ENCODE assay signal across 10 cellular contexts in the genomic region with DNA sequence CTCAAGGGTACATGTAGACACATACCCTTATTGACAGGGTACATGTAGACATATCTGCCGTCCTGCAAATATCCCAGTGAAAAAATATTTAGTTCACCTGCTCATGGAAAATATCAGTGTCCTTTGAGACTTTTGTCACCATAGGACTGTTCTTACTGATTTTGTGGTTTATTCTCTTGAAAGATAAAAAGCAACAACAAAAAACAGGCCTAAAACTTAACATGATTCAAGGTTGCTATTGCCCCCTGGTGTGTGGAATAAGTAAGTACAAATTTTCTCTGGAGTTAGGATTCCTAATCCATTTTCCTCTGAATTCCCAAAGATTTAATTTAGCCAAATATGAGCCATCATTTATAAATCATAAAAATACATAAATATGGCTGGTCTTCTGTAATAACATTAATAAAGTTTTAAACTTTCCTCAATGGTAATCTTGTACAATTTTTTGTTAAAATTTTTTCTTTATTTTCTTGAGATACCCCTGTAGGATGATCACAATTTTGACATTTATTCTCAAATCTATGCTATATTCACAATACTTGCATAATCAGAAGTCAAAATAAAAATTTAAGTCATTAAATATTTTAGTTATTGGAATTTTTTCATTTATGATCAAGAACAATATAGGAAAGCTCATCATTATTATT.
A peak's percentile ranks its signal among the peaks of the same experiment; 100 is the strongest.
DNase-seq lines count a peak whose midpoint lies in the region; ATAC-seq and TF ChIP-seq lines count a peak whose summit lies in the region.
"Had no signal": no experiment of that assay in that cellular context is flagged by ENCODE, and none has a peak within 500 bp of the region (broad histone marks: within the 10 kb centered on the region; RNA-seq: fewer than 3 reads in every experiment).

No MANE protein-coding gene starts in this region.

- peaks cover 3% of the 10 kb centered on the region for H3K9me3 Mint-ChIP-seq in activated CD8-positive, alpha-beta T cell treated with anti-CD3 and anti-CD28 coated beads for 36 hours
- peaks cover 4% of the 10 kb centered on the region for H3K9me3 Mint-ChIP-seq in activated CD8-positive, alpha-beta T cell treated with anti-CD3 and anti-CD28 coated beads, Interleukin-2, amount 10 ng/mL, durations not matched to agents 7 days and 5 days (ENCODE audit: insufficient read depth)
- H3K9me3 Mint-ChIP-seq in stimulated activated naive B cell treated with anti-CD40 and anti-IgM and Interleukin-4, amounts not matched to agents 10 μg/mL and 1 μg/mL and 100 μg/mL, for 72 hours, result no peaks in the 10 kb centered on the region
- H3K9me3 Mint-ChIP-seq: activated B cell treated with CpG ODN at 0.5 μM for 24 hours had no signal

- TF ChIP-seq EP300 in transverse colon (IDR thresholded peaks at IDR 0.05; ENCODE audit: low read depth), result no peak

- no peak for ATAC-seq in activated CD8-positive, alpha-beta T cell treated with anti-CD3 and anti-CD28 coated beads for 36 hours
- no peak for ATAC-seq in activated CD8-positive, alpha-beta T cell treated with anti-CD3 and anti-CD28 coated beads, Interleukin-2, amount 10 ng/mL, durations not matched to agents 7 days and 5 days
- ATAC-seq in stimulated activated naive B cell treated with anti-CD40 and anti-IgM and Interleukin-4, amounts not matched to agents 10 μg/mL and 1 μg/mL and 100 μg/mL, for 72 hours (replicated peaks), result no peak

- H3K36me3 ChIP-seq in transverse colon, result no peaks in the 10 kb centered on the region

- H3K36me3 Mint-ChIP-seq in activated CD8-positive, alpha-beta T cell treated with anti-CD3 and anti-CD28 coated beads for 36 hours (ENCODE audit: low read depth), result no peaks in the 10 kb centered on the region
- no peaks in the 10 kb centered on the region for H3K36me3 Mint-ChIP-seq in activated CD8-positive, alpha-beta T cell treated with anti-CD3 and anti-CD28 coated beads, Interleukin-2, amount 10 ng/mL, durations not matched to agents 7 days and 5 days (ENCODE audit: low read depth)
- H3K36me3 Mint-ChIP-seq in stimulated activated naive B cell treated with anti-CD40 and anti-IgM and Interleukin-4, amounts not matched to agents 10 μg/mL and 1 μg/mL and 100 μg/mL, for 72 hours, result no peaks in the 10 kb centered on the region

- DNase-seq in activated CD8-positive, alpha-beta T cell treated with anti-CD3 and anti-CD28 coated beads for 36 hours, result no peak
- DNase-seq in activated CD8-positive, alpha-beta T cell treated with anti-CD3 and anti-CD28 coated beads, Interleukin-2, amount 10 ng/mL, durations not matched to agents 7 days and 5 days, result no peak
- DNase-seq in NCI-H526 treated with DMSO at 0.1 percent for 48 hours (lab: John Stamatoyannopoulos, UW) (peak; percentile 19), fibroblast of mammary gland (ENCODE audit: low read depth) (peak; percentile 20), transverse colon (no peak), NCI-H2196 treated with DMSO at 0.1 percent for 48 hours (lab: John Stamatoyannopoulos, UW; ENCODE audit: unreplicated experiment) (no peak)
- DNase-seq in activated CD4-positive, alpha-beta T cell treated with anti-CD3 and anti-CD28 coated beads for 48 hours, result no peak
- no peak for DNase-seq in stimulated activated naive B cell treated with anti-CD40 and anti-IgM and Interleukin-4, amounts not matched to agents 10 μg/mL and 1 μg/mL and 100 μg/mL, for 72 hours
- DNase-seq: activated B cell treated with CpG ODN at 0.5 μM for 24 hours, GDM1 had no signal

- no peaks in the 10 kb centered on the region for H3K27me3 ChIP-seq in transverse colon

- no peaks in the 10 kb centered on the region for H3K4me1 Mint-ChIP-seq in activated CD8-positive, alpha-beta T cell treated with anti-CD3 and anti-CD28 coated beads for 36 hours (ENCODE audit: low read depth)
- H3K4me1 Mint-ChIP-seq in activated CD8-positive, alpha-beta T cell treated with anti-CD3 and anti-CD28 coated beads, Interleukin-2, amount 10 ng/mL, durations not matched to agents 7 days and 5 days (ENCODE audit: low read depth), result no peaks in the 10 kb centered on the region
- H3K4me1 Mint-ChIP-seq in stimulated activated naive B cell treated with anti-CD40 and anti-IgM and Interleukin-4, amounts not matched to agents 10 μg/mL and 1 μg/mL and 100 μg/mL, for 72 hours, result no peaks in the 10 kb centered on the region
- H3K4me1 Mint-ChIP-seq: activated B cell treated with CpG ODN at 0.5 μM for 24 hours had no signal

- H3K4me3 Mint-ChIP-seq in activated CD8-positive, alpha-beta T cell treated with anti-CD3 and anti-CD28 coated beads for 36 hours, result no peak overlapping the region
- no peak overlapping the region for H3K4me3 Mint-ChIP-seq in activated CD8-positive, alpha-beta T cell treated with anti-CD3 and anti-CD28 coated beads, Interleukin-2, amount 10 ng/mL, durations not matched to agents 7 days and 5 days
- H3K4me3 Mint-ChIP-seq in stimulated activated naive B cell treated with anti-CD40 and anti-IgM and Interleukin-4, amounts not matched to agents 10 μg/mL and 1 μg/mL and 100 μg/mL, for 72 hours, result no peak overlapping the region
- H3K4me3 Mint-ChIP-seq: activated B cell treated with CpG ODN at 0.5 μM for 24 hours had no signal

- POLR2A ChIA-PET in activated CD8-positive, alpha-beta T cell treated with anti-CD3 and anti-CD28 coated beads for 36 hours (lab: Charles Lee), result no interaction called here
- POLR2A ChIA-PET in activated CD8-positive, alpha-beta T cell treated with anti-CD3 and anti-CD28 coated beads, Interleukin-2, amount 10 ng/mL, durations not matched to agents 7 days and 5 days (lab: Charles Lee), result no interaction called here

- intact Hi-C loops in activated CD8-positive, alpha-beta T cell treated with anti-CD3 and anti-CD28 coated beads for 36 hours (cut with micrococcal nuclease), result no loop called here
- intact Hi-C loops in transverse colon (cut with DNase I; ENCODE audit: low total_unique reads), result no loop called here

- no peak overlapping the region for H3K4me3 ChIP-seq in fibroblast of mammary gland (ENCODE audit: control insufficient read depth, low read depth, low read length)
- H3K4me3 ChIP-seq in transverse colon, result no peak overlapping the region

- no peak for TF ChIP-seq POLR2A in transverse colon (IDR thresholded peaks at IDR 0.05)

- TF ChIP-seq CTCF in activated CD8-positive, alpha-beta T cell treated with anti-CD3 and anti-CD28 coated beads for 36 hours (IDR thresholded peaks at IDR 0.05), result peak; percentile 33
- TF ChIP-seq CTCF in fibroblast of mammary gland (conservative IDR thresholded peaks at IDR 0.05; ENCODE audit: control insufficient read depth, insufficient read depth, low read depth, low read length) (peak; percentile 52), transverse colon (IDR thresholded peaks at IDR 0.05) (peak; percentile 9 to 41 (median 25))

- no peaks in the 10 kb centered on the region for H3K9me3 ChIP-seq in transverse colon

- H3K4me1 ChIP-seq in transverse colon, result no peaks in the 10 kb centered on the region

- 91 to 100% methylated on average over 1 of the region's 1 CpG for WGBS in transverse colon (ENCODE audit: low coverage in 1 of 2), 2 donors

- in situ Hi-C loops in transverse colon (cut with MboI; ENCODE audit: low pct_ligation_motif_present in 1 of 4, low pct_unique_long_range_greater_than_20kb in 1 of 4, low sequenced_read_pairs in 3 of 4), result loop anchor here in 1 of 4 donors (25.0 kb wide), 1 partner anchor 609 kb away; no protein-coding TSS in a partner anchor

- H3K27me3 Mint-ChIP-seq in activated CD8-positive, alpha-beta T cell treated with anti-CD3 and anti-CD28 coated beads for 36 hours, result no peaks in the 10 kb centered on the region
- H3K27me3 Mint-ChIP-seq in activated CD8-positive, alpha-beta T cell treated with anti-CD3 and anti-CD28 coated beads, Interleukin-2, amount 10 ng/mL, durations not matched to agents 7 days and 5 days (ENCODE audit: low read depth), result no peaks in the 10 kb centered on the region
- H3K27me3 Mint-ChIP-seq in stimulated activated naive B cell treated with anti-CD40 and anti-IgM and Interleukin-4, amounts not matched to agents 10 μg/mL and 1 μg/mL and 100 μg/mL, for 72 hours, result no peaks in the 10 kb centered on the region
- H3K27me3 Mint-ChIP-seq: activated B cell treated with CpG ODN at 0.5 μM for 24 hours had no signal

- CTCF ChIA-PET in activated CD8-positive, alpha-beta T cell treated with anti-CD3 and anti-CD28 coated beads for 36 hours (lab: Charles Lee), result interaction anchor here (0.7 kb wide), 1 partner anchor 14 kb away, joined by 4 read pairs; no protein-coding TSS in a partner anchor
- CTCF ChIA-PET in activated CD8-positive, alpha-beta T cell treated with anti-CD3 and anti-CD28 coated beads, Interleukin-2, amount 10 ng/mL, durations not matched to agents 7 days and 5 days (lab: Charles Lee), result no interaction called here

- no peak overlapping the region for H3K27ac Mint-ChIP-seq in activated CD8-positive, alpha-beta T cell treated with anti-CD3 and anti-CD28 coated beads for 36 hours
- no peak overlapping the region for H3K27ac Mint-ChIP-seq in activated CD8-positive, alpha-beta T cell treated with anti-CD3 and anti-CD28 coated beads, Interleukin-2, amount 10 ng/mL, durations not matched to agents 7 days and 5 days
- H3K27ac Mint-ChIP-seq in stimulated activated naive B cell treated with anti-CD40 and anti-IgM and Interleukin-4, amounts not matched to agents 10 μg/mL and 1 μg/mL and 100 μg/mL, for 72 hours, result no peak overlapping the region
- H3K27ac Mint-ChIP-seq: activated B cell treated with CpG ODN at 0.5 μM for 24 hours had no signal

- no peak overlapping the region for H3K27ac ChIP-seq in transverse colon

Comparison
In these comparisons a context has a peak if more than half of its experiments do, and no peak if none do; other contexts are left out.
1. DNase-seq: peak in NCI-H526 treated with DMSO at 0.1 percent for 48 hours (single experiment) and fibroblast of mammary gland (single experiment); none in activated CD8-positive, alpha-beta T cell treated with anti-CD3 and anti-CD28 coated beads for 36 hours (single experiment), activated CD8-positive, alpha-beta T cell treated with anti-CD3 and anti-CD28 coated beads, Interleukin-2, amount 10 ng/mL, durations not matched to agents 7 days and 5 days (single experiment), transverse colon (single experiment), activated CD4-positive, alpha-beta T cell treated with anti-CD3 and anti-CD28 coated beads for 48 hours (single experiment), stimulated activated naive B cell treated with anti-CD40 and anti-IgM and Interleukin-4, amounts not matched to agents 10 μg/mL and 1 μg/mL and 100 μg/mL, for 72 hours (single experiment) and NCI-H2196 treated with DMSO at 0.1 percent for 48 hours (single experiment).
2. Peak in every context shown above with its lines, with median percentiles within 50 percentile points of each other: CTCF ChIP-seq.